Comparison of ENCODE assay signal across 23 cellular contexts in genomic region chrX:53511302-53511701, GRCh38.
"Had no signal": no experiment of that assay in that cellular context is flagged by ENCODE, and none has a peak within 500 bp of the region (broad histone marks: within the 10 kb centered on the region; RNA-seq: fewer than 3 reads in every experiment).

No MANE protein-coding gene starts in this region.

- H3K36me3 Mint-ChIP-seq: activated CD8-positive, alpha-beta memory T cell treated with anti-CD3 and anti-CD28 coated beads, Interleukin-2, amount 10 ng/mL, durations not matched to agents 7 days and 5 days; activated naive CD4-positive, alpha-beta T cell treated with anti-CD3 and anti-CD28 coated beads, Interleukin-2, amount 10 ng/mL, durations not matched to agents 7 days and 5 days had no signal

- H3K4me1 Mint-ChIP-seq: activated CD4-positive, alpha-beta memory T cell treated with anti-CD3 and anti-CD28 coated beads, Interleukin-2, amount 10 ng/mL, durations not matched to agents 7 days and 5 days; activated CD4-positive, alpha-beta T cell treated with anti-CD3 and anti-CD28 coated beads, Interleukin-2, amount 10 ng/mL, durations not matched to agents 24 days and 14 days; activated CD8-positive, alpha-beta memory T cell treated with anti-CD3 and anti-CD28 coated beads, Interleukin-2, amount 10 ng/mL, durations not matched to agents 7 days and 5 days; activated naive CD4-positive, alpha-beta T cell treated with anti-CD3 and anti-CD28 coated beads, Interleukin-2, amount 10 ng/mL, durations not matched to agents 7 days and 5 days; endodermal cell; nephron; stimulated activated naive CD8-positive, alpha-beta T cell treated with anti-CD3 and anti-CD28 coated beads, Interleukin-15, amount 100 ng/mL, for 72 hours had no signal

- H3K9me3 Mint-ChIP-seq: activated CD4-positive, alpha-beta memory T cell treated with anti-CD3 and anti-CD28 coated beads, Interleukin-2, amount 10 ng/mL, durations not matched to agents 7 days and 5 days; activated CD4-positive, alpha-beta T cell treated with anti-CD3 and anti-CD28 coated beads, Interleukin-2, amount 10 ng/mL, durations not matched to agents 24 days and 14 days; activated naive CD4-positive, alpha-beta T cell treated with anti-CD3 and anti-CD28 coated beads, Interleukin-2, amount 10 ng/mL, durations not matched to agents 7 days and 5 days; stimulated activated naive CD8-positive, alpha-beta T cell treated with anti-CD3 and anti-CD28 coated beads, Interleukin-15, amount 100 ng/mL, for 72 hours; T-helper 2 cell treated with Interferon-gamma antibody and Interleukin-4, amounts not matched to agents 5 μg/mL and 100 μg/mL, for 36 hours had no signal

- H3K27ac Mint-ChIP-seq: activated CD4-positive, alpha-beta memory T cell treated with anti-CD3 and anti-CD28 coated beads, Interleukin-2, amount 10 ng/mL, durations not matched to agents 7 days and 5 days; activated CD4-positive, alpha-beta T cell treated with anti-CD3 and anti-CD28 coated beads, Interleukin-2, amount 10 ng/mL, durations not matched to agents 24 days and 14 days; activated CD8-positive, alpha-beta memory T cell treated with anti-CD3 and anti-CD28 coated beads, Interleukin-2, amount 10 ng/mL, durations not matched to agents 7 days and 5 days; activated naive CD4-positive, alpha-beta T cell treated with anti-CD3 and anti-CD28 coated beads, Interleukin-2, amount 10 ng/mL, durations not matched to agents 7 days and 5 days; endodermal cell; nephron; stimulated activated naive CD8-positive, alpha-beta T cell treated with anti-CD3 and anti-CD28 coated beads, Interleukin-15, amount 100 ng/mL, for 72 hours; T-helper 2 cell treated with Interferon-gamma antibody and Interleukin-4, amounts not matched to agents 5 μg/mL and 100 μg/mL, for 36 hours had no signal

- H3K4me3 ChIP-seq: colonic mucosa, esophagus squamous epithelium, gastrocnemius medialis, left ventricle myocardium inferior, pancreas, right lobe of liver, skin epidermis, suprapubic skin, tibial nerve had no signal

- H3K4me3 Mint-ChIP-seq: activated CD4-positive, alpha-beta memory T cell treated with anti-CD3 and anti-CD28 coated beads, Interleukin-2, amount 10 ng/mL, durations not matched to agents 7 days and 5 days; activated CD4-positive, alpha-beta T cell treated with anti-CD3 and anti-CD28 coated beads, Interleukin-2, amount 10 ng/mL, durations not matched to agents 24 days and 14 days; activated CD8-positive, alpha-beta memory T cell treated with anti-CD3 and anti-CD28 coated beads, Interleukin-2, amount 10 ng/mL, durations not matched to agents 7 days and 5 days; activated naive CD4-positive, alpha-beta T cell treated with anti-CD3 and anti-CD28 coated beads, Interleukin-2, amount 10 ng/mL, durations not matched to agents 7 days and 5 days; endodermal cell; nephron; stimulated activated naive CD8-positive, alpha-beta T cell treated with anti-CD3 and anti-CD28 coated beads, Interleukin-15, amount 100 ng/mL, for 72 hours; T-helper 2 cell treated with Interferon-gamma antibody and Interleukin-4, amounts not matched to agents 5 μg/mL and 100 μg/mL, for 36 hours had no signal

- ATAC-seq: activated CD8-positive, alpha-beta memory T cell treated with anti-CD3 and anti-CD28 coated beads, Interleukin-2, amount 10 ng/mL, durations not matched to agents 7 days and 5 days; gastrocnemius medialis; pancreas; stimulated activated naive CD8-positive, alpha-beta T cell treated with anti-CD3 and anti-CD28 coated beads, Interleukin-15, amount 100 ng/mL, for 72 hours had no signal

- DNase-seq: activated CD4-positive, alpha-beta memory T cell treated with anti-CD3 and anti-CD28 coated beads, Interleukin-2, amount 10 ng/mL, durations not matched to agents 7 days and 5 days; activated CD4-positive, alpha-beta T cell treated with anti-CD3 and anti-CD28 coated beads, Interleukin-2, amount 10 ng/mL, durations not matched to agents 24 days and 14 days; activated CD8-positive, alpha-beta memory T cell treated with anti-CD3 and anti-CD28 coated beads, Interleukin-2, amount 10 ng/mL, durations not matched to agents 7 days and 5 days; activated effector memory CD4-positive, alpha-beta T cell treated with anti-CD3 and anti-CD28 coated beads, Interleukin-2, amount 50 U/mL, for 16 hours; activated naive CD4-positive, alpha-beta T cell treated with anti-CD3 and anti-CD28 coated beads, Interleukin-2, amount 10 ng/mL, durations not matched to agents 7 days and 5 days; activated T-cell treated with anti-CD3 and anti-CD28 coated beads for 4 hours; amygdala; colonic mucosa; endodermal cell; esophagus squamous epithelium; gastrocnemius medialis; hippocampal formation; left ventricle myocardium inferior; mammary epithelial cell; pancreas; right lobe of liver; stimulated activated CD4-positive, alpha-beta T cell treated with anti-CD3 and anti-CD28 coated beads, Interleukin-1b, Interleukin-23, amount 100 ng/mL, for 48 hours; stimulated activated naive CD8-positive, alpha-beta T cell treated with anti-CD3 and anti-CD28 coated beads, Interleukin-15, amount 100 ng/mL, for 72 hours had no signal
